ENCODE assay signal across 8 cellular contexts in the genomic region with DNA sequence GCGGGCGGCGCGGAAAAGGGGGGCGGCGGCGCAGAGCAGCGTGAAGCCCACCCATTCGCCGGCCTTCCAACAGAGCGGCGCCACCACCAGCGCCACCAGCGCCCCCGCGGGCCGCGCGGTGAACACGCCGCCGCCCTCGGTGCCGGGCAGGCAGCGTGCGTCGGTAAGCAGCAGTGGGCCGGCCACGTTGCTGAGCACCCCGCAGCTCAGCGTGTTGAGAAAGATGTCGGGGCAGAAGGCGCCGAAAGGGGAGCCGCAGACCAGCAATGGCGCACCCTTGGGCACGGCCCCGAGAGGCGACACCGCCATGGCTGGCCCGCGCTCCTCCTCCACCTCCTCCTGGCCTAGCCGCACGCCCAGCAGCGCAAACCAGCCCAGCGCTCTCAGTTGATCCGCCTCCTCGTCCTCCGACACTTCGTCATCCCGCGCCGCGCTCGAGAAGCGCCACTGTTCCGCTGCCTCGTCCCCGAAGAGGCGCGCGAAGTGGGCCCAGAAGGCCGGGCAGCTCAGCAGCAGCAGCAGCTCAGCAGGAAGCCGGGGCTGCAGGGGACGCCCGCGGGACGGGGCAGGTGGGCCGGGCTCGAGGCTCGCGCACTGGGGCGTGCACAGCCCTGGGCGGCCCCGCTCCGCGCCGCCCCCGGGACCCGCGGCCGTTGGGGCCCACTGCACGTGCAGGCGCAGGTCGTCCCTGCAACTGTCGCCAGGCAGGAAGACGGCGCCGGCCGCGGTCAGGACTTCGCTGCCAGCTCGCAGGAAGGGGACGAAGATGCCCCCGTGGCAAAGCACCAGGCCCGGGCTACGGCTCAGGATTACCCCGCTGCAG.
DNase-seq lines count a peak whose midpoint lies in the region; ATAC-seq lines count a peak whose summit lies in the region.

No MANE protein-coding gene starts in this region.

- peak overlapping the region; percentile 86 for H3K27ac ChIP-seq in angular gyrus (ENCODE audit: low read depth, low read length)

- in situ Hi-C loops in KBM-7 (cut with MboI; ENCODE audit: low pct_unique_long_range_greater_than_20kb, low sequenced_read_pairs) = no loop called here

- peak; percentile 16 for DNase-seq in GF-D8 (lab: John Stamatoyannopoulos, UW)
- peak; percentile 84 for DNase-seq in KBM-7
- DNase-seq in T-helper 1 cell = peak; percentile 57 to 74 (median 70)
- peak; percentile 68 for DNase-seq in hepatic stellate cell (ENCODE audit: low spot score)
- DNase-seq in retina = peak; percentile 93
- DNase-seq in DMS79 treated with DMSO at 0.1 percent for 48 hours (lab: John Stamatoyannopoulos, UW) = no peak

- peak; percentile 55 for ATAC-seq in GM21723 (IDR thresholded peaks at IDR 0.05; ENCODE audit: unreplicated experiment)
